Comparison of ENCODE assay signal across 8 cellular contexts in the genomic region with DNA sequence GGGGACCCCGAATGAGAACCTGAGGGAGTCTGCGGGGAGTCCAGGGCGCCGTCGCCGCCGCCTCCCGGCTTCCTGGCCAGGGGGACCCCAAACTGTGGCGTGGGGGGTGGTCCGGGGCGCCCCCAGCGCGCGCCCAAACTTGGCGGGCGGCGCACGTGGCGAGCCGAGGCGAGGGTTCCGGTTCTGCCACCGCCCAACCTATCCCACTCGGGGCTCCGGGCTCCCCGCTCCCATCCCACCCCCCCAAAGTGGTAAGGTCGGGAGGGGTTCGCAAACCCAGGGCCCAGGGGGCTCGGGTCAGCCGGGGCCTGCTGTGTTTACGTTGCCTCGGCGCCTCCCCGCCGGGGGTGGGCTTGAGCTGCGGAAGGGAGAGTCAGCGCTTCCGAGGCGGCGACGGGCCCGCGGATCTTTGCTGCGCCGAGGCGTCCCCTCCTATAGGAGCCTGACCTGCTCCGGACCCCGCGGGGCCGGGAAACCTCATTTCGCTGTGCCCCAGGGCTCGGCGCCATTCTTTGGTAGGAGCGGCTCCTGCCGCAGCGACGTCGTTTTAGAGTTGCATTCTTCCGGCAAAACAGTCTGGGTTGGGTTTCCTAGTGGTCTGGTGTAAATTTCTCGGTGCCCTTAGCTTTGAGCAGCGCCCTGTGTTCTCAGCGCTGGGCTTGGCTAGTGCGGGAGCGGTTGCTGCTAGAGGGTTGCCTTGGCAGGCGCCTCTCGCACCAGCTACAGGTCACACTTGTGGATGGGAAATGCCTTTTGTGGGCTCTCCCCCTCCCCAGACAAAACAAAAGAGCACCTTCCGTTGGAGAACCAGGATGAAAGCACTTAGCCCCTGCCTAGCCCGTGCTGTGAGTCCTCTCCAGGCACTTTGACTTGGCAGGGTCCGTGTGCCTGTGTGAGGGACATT. TPM values are rescaled to one million over a fixed set of nuclear protein-coding genes. Genes with fewer than 3 reads are reported as not detected.
DNase-seq lines count a peak whose midpoint lies in the region; ATAC-seq and TF ChIP-seq lines count a peak whose summit lies in the region.

No MANE protein-coding gene starts in this region.

- H3K4me1 ChIP-seq in right cardiac atrium (ENCODE audit: control insufficient read depth, insufficient read depth, low read length), result peaks cover 17% of the 10 kb centered on the region
- peaks cover 47 to 49% of the 10 kb centered on the region in 2 donors for H3K4me1 ChIP-seq in gastrocnemius medialis

- ATAC-seq in right cardiac atrium (peak; percentile 2 to 35), gastrocnemius medialis (peak in 1 of 2 donors; percentile 10), HG03565 (IDR thresholded peaks at IDR 0.05; ENCODE audit: unreplicated experiment) (no peak), HG02852 (IDR thresholded peaks at IDR 0.05; ENCODE audit: unreplicated experiment) (no peak)

- intact Hi-C loops in right cardiac atrium (cut with DNase I) (no loop called here), gastrocnemius medialis (cut with DNase I; ENCODE audit: low total_unique reads) (no loop called here)

- no peak for TF ChIP-seq CTCF in RWPE1 (conservative IDR thresholded peaks at IDR 0.05; ENCODE audit: low read depth)
- TF ChIP-seq CTCF in gastrocnemius medialis (IDR thresholded peaks at IDR 0.05 in 4 of 5, conservative IDR thresholded peaks at IDR 0.05 in 1 of 5), result no peak

- H3K27me3 ChIP-seq in right cardiac atrium (ENCODE audit: control insufficient read depth, insufficient read depth), result no peaks in the 10 kb centered on the region
- no peaks in the 10 kb centered on the region for H3K27me3 ChIP-seq in gastrocnemius medialis

- under 1% methylated on average over 69 of the region's 69 CpGs for WGBS in right cardiac atrium

- peak overlapping the region; percentile 96 for H3K27ac ChIP-seq in RWPE1
- peak overlapping the region; percentile 90 for H3K27ac ChIP-seq in right cardiac atrium (ENCODE audit: low read length)
- H3K27ac ChIP-seq in gastrocnemius medialis, result peak overlapping the region; percentile 89 to 98 (median 94)

- H3K4me3 ChIP-seq in right cardiac atrium (ENCODE audit: low read length) (peak overlapping the region; percentile 97), gastrocnemius medialis (peak overlapping the region; percentile 75 to 95 (median 85))

- no peaks in the 10 kb centered on the region for H3K36me3 ChIP-seq in gastrocnemius medialis

- DNase-seq in NCI-H2171 treated with DMSO at 0.1 percent for 48 hours (lab: John Stamatoyannopoulos, UW), result peak; percentile 43
- DNase-seq in NCI-H2171 (lab: John Stamatoyannopoulos, UW), result no peak
- no peak for DNase-seq in RWPE1 (ENCODE audit: low spot score)
- peak; percentile 15 for DNase-seq in activated naive CD8-positive, alpha-beta T cell treated with anti-CD3 and anti-CD28 coated beads, Interleukin-2, amount 50 U/mL, for 16 hours (ENCODE audit: low read depth, low spot score)
- DNase-seq in right cardiac atrium, result peak; percentile 65 to 83 (median 82)
- DNase-seq in gastrocnemius medialis, result peak in 1 of 2 donors; percentile 38

- TF ChIP-seq POLR2A in gastrocnemius medialis (IDR thresholded peaks at IDR 0.05), result no peak

- H3K9me3 ChIP-seq in right cardiac atrium (ENCODE audit: control insufficient read depth, low read length), result no peaks in the 10 kb centered on the region
- no peaks in the 10 kb centered on the region for H3K9me3 ChIP-seq in gastrocnemius medialis

- CTCF ChIA-PET in RWPE1 (lab: Yijun Ruan, JAX), result no interaction called here

- POLR2A ChIA-PET in RWPE1 (lab: Yijun Ruan, JAX; ENCODE audit: low non-redundant PET), result no interaction called here

- in situ Hi-C loops in gastrocnemius medialis (cut with MboI; ENCODE audit: low sequenced_read_pairs in 4 of 4), result no loop called here

RNA-seq across cellular contexts. Expression of a gene that starts 1.2 kb away (rescaled TPM):
- total RNA-seq in right cardiac atrium (10 to 100 TPM; 78.7 to 92.1 (median 85.0) TPM), gastrocnemius medialis (10 to 100 TPM; 53.7 to 74.1 (median 63.4) TPM)
- 65.3 TPM for polyA plus RNA-seq in right cardiac atrium

RNA-seq across cellular contexts. Expression of a gene that starts 7.2 kb away (rescaled TPM):
- 10 to 100 TPM; 49.2 to 76.2 (median 66.4) TPM for total RNA-seq in right cardiac atrium
- polyA plus RNA-seq in right cardiac atrium, result 124 TPM
- 100 to 1,000 TPM; 269 to 421 (median 373) TPM for total RNA-seq in gastrocnemius medialis

RNA-seq across cellular contexts. Expression of a gene that starts 24.8 kb away (rescaled TPM):
- total RNA-seq in right cardiac atrium (100 to 1,000 TPM; 209 to 294 (median 259) TPM), gastrocnemius medialis (100 to 1,000 TPM; 259 to 497 (median 377) TPM)
- polyA plus RNA-seq in right cardiac atrium, result 437 TPM

RNA-seq across cellular contexts. Expression of a gene that starts 29.6 kb away (rescaled TPM):
- 100 to 1,000 TPM; 635 to 772 (median 696) TPM for total RNA-seq in right cardiac atrium
- 1,857 TPM for polyA plus RNA-seq in right cardiac atrium
- 1,000 to 10,000 TPM; 2,323 to 3,835 (median 2,607) TPM for total RNA-seq in gastrocnemius medialis

RNA-seq across cellular contexts. Expression of a gene that starts 41.4 kb away (rescaled TPM):
- total RNA-seq in right cardiac atrium (under 1 TPM; 0.45 to 0.88 (median 0.68) TPM), gastrocnemius medialis (under 1 TPM in 1 of 4 donors, not detected in 3; 0.04 TPM)
- polyA plus RNA-seq in right cardiac atrium, result 0.61 TPM

Comparison
In these comparisons a context has a peak if more than half of its experiments do, and no peak if none do; other contexts are left out.
1. DNase-seq: peak in NCI-H2171 treated with DMSO at 0.1 percent for 48 hours (single experiment), activated naive CD8-positive, alpha-beta T cell treated with anti-CD3 and anti-CD28 coated beads, Interleukin-2, amount 50 U/mL, for 16 hours (single experiment) and right cardiac atrium (3 of 3); none in NCI-H2171 (single experiment) and RWPE1 (single experiment).
2. ATAC-seq: peak in right cardiac atrium (2 of 2); none in HG03565 (single experiment) and HG02852 (single experiment).
3. Peak in every context shown above with its lines, with median percentiles within 50 percentile points of each other: H3K27ac ChIP-seq.